In genomic region chr3:119352863-119353527, GRCh38 we compare ENCODE assay signal across 8 cellular contexts. TPM values are rescaled to one million over a fixed set of nuclear protein-coding genes. Genes with fewer than 3 reads are reported as not detected.
DNase-seq lines count a peak whose midpoint lies in the region; ATAC-seq and TF ChIP-seq lines count a peak whose summit lies in the region.

No MANE protein-coding gene starts in this region.

- H3K36me3 ChIP-seq in skeletal muscle tissue (ENCODE audit: control insufficient read depth in 3 of 3, insufficient read depth in 3 of 3, low read length in 3 of 3) = no peaks in the 10 kb centered on the region

- DNase-seq in ELR (ENCODE audit: low read depth) (peak; percentile 66), SK-MEL-5 (ENCODE audit: low read depth, low spot score) (peak; percentile 68), fibroblast of villous mesenchyme (ENCODE audit: low read depth) (peak; percentile 83), NCI-H2081 (lab: John Stamatoyannopoulos, UW) (no peak), coronary artery (ENCODE audit: low spot score) (no peak)
- no peak for DNase-seq in activated CD4-positive, alpha-beta T cell treated with anti-CD3 and anti-CD28 coated beads for 48 hours

- H3K9me3 ChIP-seq in skeletal muscle tissue (ENCODE audit: control insufficient read depth in 3 of 3, low read length in 3 of 3) = no peaks in the 10 kb centered on the region

- no peak overlapping the region for H3K9ac ChIP-seq in skeletal muscle tissue (ENCODE audit: low read depth in 1 of 3, low read length in 3 of 3)

- H3K4me3 ChIP-seq in fibroblast of villous mesenchyme (ENCODE audit: low read depth, low read length) (no peak overlapping the region), skeletal muscle tissue (ENCODE audit: low read length in 3 of 3) (no peak overlapping the region), coronary artery (no peak overlapping the region)

- peak; percentile 18 for ATAC-seq in HG02885 (IDR thresholded peaks at IDR 0.05; ENCODE audit: poor library complexity, unreplicated experiment)

- in situ Hi-C loops in SK-MEL-5 (cut with HindIII; ENCODE audit: low pct_unique_long_range_greater_than_20kb, low sequenced_read_pairs) = no loop called here

- TF ChIP-seq CTCF in fibroblast of villous mesenchyme (IDR thresholded peaks at IDR 0.05; ENCODE audit: insufficient read depth, low read depth, low read length) (peak; percentile 58), coronary artery (IDR thresholded peaks at IDR 0.05) (no peak)

- H3K27me3 ChIP-seq in skeletal muscle tissue (ENCODE audit: control insufficient read depth in 3 of 3, insufficient read depth in 3 of 3, low read length in 3 of 3) = no peaks in the 10 kb centered on the region

- H3K4me1 ChIP-seq in skeletal muscle tissue (ENCODE audit: control insufficient read depth in 3 of 3, insufficient read depth in 3 of 3, low read length in 3 of 3) = peaks cover 4 to 19% (median 4%) of the 10 kb centered on the region in 3 donors

- H3K27ac ChIP-seq in skeletal muscle tissue (ENCODE audit: low read depth, low read length) (peak overlapping the region; percentile 15), coronary artery (no peak overlapping the region)

RNA-seq across cellular contexts. Expression of gene ARHGAP31, which starts 58.8 kb away (rescaled TPM):
- 11.4 and 13.9 TPM in 2 replicates for total RNA-seq in SK-MEL-5 (2014; rRNA removed; shearing (Covaris generic))
- polyA plus RNA-seq in SK-MEL-5 (2015; cell fraction: cytosol; rRNA removed) = 10.9 and 17.9 TPM in 2 replicates
- polyA plus RNA-seq in SK-MEL-5 (2015; cell fraction: nucleus; rRNA removed) = 2.4 and 3.4 TPM in 2 replicates
- total RNA-seq in fibroblast of villous mesenchyme (15.1 and 15.5 TPM in 2 replicates), skeletal muscle tissue (9.4 TPM)

Comparison
In these comparisons a context has a peak if more than half of its experiments do, and no peak if none do; other contexts are left out.
1. DNase-seq: peak in ELR (single experiment), SK-MEL-5 (single experiment) and fibroblast of villous mesenchyme (single experiment); none in NCI-H2081 (0 of 2), coronary artery (single experiment) and activated CD4-positive, alpha-beta T cell treated with anti-CD3 and anti-CD28 coated beads for 48 hours (single experiment).